15 cellular contexts compared by ENCODE assay signal in the genomic region with DNA sequence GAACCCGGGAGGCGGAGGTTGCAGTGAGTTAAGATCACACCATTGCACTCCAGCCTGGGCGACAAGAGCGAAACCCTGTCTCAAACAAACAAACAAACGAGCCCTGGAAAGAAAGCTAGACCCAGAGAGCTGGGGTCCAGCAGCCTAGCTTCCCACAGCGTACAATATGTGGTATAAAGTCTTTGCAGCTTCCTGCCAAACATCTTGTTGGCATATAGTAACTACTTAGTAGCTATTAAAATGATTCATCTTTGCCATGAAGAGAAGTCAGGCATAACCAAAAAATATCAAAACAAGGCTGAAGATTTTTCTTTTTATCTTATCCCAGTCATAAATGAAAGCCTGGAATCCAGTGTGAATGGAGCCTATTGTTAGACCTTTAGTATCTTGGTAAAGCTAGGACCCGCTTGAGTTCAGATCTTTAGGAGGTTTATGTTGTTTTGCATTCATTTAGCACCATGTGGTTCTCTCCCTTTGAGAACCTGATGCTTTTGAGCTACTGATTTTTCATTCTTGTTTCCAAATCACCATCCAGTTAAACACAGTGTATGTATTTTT.
"Had no signal": no experiment of that assay in that cellular context is flagged by ENCODE, and none has a peak within 500 bp of the region (broad histone marks: within the 10 kb centered on the region; RNA-seq: fewer than 3 reads in every experiment).

No MANE protein-coding gene starts in this region.

- H3K36me3 ChIP-seq: esophagus squamous epithelium, lower lobe of right lung had no signal

- H3K27ac ChIP-seq: esophagus squamous epithelium, lower lobe of right lung had no signal

- H3K27me3 ChIP-seq: esophagus squamous epithelium had no signal

- H3K4me3 ChIP-seq: esophagus squamous epithelium, lower lobe of right lung had no signal

- H3K4me1 ChIP-seq: lower lobe of right lung had no signal

- DNase-seq: activated CD4-positive, alpha-beta T cell treated with anti-CD3 and anti-CD28 coated beads, Interleukin-2, amount 50 U/mL, for 1 hour; activated CD8-positive, alpha-beta memory T cell treated with anti-CD3 and anti-CD28 coated beads, Interleukin-2, amount 50 U/mL, for 4 hours; activated effector memory CD4-positive, alpha-beta T cell treated with Interleukin-2 at 50 U/mL for 16 hours; activated naive CD4-positive, alpha-beta T cell treated with anti-CD3 and anti-CD28 coated beads, Interleukin-2, amount 10 ng/mL, durations not matched to agents 7 days and 5 days; activated T-cell treated with anti-CD3 and anti-CD28 coated beads, Interleukin-2, amount 50 U/mL, for 4 hours; cerebellar nuclear complex; cortex of kidney; effector CD4-positive, alpha-beta T cell; esophagus squamous epithelium; hippocampal formation; islet precursor cell; left colon; lower lobe of right lung; occipital lobe; stimulated activated naive B cell treated with anti-CD40 and anti-IgM and Interleukin-4, amounts not matched to agents 10 μg/mL and 1 μg/mL and 100 μg/mL, for 72 hours had no signal

- H3K9me3 ChIP-seq: esophagus squamous epithelium, lower lobe of right lung had no signal
